In the genomic region with DNA sequence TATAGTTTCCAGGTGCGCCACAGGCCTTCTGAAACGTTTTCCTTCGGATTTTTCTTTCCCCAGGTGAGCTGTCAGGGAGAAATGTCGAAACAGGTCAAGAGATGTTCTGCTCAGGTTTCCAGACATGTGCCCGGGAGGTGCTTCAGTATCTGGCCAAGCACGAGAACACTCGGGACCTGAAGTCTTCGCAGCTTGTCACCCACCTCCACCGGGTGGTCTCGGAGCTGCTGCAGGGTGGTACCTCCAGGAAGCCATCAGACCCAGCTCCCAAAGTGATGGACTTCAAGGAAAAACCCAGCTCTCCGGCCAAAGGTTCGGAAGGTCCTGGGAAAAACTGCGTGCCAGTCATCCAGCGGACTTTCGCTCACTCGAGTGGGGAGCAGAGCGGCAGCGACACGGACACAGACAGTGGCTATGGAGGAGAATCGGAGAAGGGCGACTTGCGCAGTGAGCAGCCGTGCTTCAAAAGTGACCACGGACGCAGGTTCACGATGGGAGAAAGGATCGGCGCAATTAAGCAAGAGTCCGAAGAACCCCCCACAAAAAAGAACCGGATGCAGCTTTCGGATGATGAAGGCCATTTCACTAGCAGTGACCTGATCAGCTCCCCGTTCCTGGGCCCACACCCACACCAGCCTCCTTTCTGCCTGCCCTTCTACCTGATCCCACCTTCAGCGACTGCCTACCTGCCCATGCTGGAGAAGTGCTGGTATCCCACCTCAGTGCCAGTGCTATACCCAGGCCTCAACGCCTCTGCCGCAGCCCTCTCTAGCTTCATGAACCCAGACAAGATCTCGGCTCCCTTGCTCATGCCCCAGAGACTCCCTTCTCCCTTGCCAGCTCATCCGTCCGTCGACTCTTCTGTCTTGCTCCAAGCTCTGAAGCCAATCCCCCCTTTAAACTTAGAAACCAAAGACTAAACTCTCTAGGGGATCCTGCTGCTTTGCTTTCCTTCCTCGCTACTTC, we compare ENCODE assay signal across 1 cellular context.
TF ChIP-seq lines count a peak whose summit lies in the region.

No MANE protein-coding gene starts in this region.

TF ChIP-seq in HEK293, 187 proteins besides CTCF, POLR2A, EP300 and RAD21 (continued from another document):
- TF ChIP-seq, protein P1, sequence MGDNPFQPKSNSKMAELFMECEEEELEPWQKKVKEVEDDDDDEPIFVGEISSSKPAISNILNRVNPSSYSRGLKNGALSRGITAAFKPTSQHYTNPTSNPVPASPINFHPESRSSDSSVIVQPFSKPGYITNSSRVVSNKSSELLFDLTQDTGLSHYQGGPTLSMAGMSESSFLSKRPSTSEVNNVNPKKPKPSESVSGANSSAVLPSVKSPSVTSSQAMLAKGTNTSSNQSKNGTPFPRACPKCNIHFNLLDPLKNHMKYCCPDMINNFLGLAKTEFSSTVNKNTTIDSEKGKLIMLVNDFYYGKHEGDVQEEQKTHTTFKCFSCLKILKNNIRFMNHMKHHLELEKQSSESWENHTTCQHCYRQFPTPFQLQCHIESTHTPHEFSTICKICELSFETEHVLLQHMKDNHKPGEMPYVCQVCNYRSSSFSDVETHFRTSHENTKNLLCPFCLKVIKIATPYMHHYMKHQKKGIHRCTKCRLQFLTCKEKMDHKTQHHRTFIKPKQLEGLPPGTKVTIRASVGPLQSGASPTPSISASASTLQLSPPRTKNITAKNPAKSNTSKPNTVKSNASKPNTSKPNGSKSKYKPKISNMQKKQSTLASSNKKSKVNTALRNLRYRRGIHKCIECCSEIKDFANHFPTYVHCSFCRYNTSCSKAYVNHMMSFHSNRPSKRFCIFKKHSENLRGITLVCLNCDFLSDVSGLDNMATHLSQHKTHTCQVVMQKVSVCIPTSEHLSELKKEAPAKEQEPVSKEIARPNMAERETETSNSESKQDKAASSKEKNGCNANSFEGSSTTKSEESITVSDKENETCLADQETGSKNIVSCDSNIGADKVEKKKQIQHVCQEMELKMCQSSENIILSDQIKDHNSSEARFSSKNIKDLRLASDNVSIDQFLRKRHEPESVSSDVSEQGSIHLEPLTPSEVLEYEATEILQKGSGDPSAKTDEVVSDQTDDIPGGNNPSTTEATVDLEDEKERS (tag by site-specific recombination; IDR thresholded peaks at IDR 0.05), result no peak
- TF ChIP-seq, protein P2, sequence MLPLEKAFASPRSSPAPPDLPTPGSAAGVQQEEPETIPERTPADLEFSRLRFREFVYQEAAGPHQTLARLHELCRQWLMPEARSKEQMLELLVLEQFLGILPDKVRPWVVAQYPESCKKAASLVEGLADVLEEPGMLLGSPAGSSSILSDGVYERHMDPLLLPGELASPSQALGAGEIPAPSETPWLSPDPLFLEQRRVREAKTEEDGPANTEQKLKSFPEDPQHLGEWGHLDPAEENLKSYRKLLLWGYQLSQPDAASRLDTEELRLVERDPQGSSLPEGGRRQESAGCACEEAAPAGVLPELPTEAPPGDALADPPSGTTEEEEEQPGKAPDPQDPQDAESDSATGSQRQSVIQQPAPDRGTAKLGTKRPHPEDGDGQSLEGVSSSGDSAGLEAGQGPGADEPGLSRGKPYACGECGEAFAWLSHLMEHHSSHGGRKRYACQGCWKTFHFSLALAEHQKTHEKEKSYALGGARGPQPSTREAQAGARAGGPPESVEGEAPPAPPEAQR (tag by site-specific recombination; IDR thresholded peaks at IDR 0.05), result no peak
- TF ChIP-seq, protein P3, sequence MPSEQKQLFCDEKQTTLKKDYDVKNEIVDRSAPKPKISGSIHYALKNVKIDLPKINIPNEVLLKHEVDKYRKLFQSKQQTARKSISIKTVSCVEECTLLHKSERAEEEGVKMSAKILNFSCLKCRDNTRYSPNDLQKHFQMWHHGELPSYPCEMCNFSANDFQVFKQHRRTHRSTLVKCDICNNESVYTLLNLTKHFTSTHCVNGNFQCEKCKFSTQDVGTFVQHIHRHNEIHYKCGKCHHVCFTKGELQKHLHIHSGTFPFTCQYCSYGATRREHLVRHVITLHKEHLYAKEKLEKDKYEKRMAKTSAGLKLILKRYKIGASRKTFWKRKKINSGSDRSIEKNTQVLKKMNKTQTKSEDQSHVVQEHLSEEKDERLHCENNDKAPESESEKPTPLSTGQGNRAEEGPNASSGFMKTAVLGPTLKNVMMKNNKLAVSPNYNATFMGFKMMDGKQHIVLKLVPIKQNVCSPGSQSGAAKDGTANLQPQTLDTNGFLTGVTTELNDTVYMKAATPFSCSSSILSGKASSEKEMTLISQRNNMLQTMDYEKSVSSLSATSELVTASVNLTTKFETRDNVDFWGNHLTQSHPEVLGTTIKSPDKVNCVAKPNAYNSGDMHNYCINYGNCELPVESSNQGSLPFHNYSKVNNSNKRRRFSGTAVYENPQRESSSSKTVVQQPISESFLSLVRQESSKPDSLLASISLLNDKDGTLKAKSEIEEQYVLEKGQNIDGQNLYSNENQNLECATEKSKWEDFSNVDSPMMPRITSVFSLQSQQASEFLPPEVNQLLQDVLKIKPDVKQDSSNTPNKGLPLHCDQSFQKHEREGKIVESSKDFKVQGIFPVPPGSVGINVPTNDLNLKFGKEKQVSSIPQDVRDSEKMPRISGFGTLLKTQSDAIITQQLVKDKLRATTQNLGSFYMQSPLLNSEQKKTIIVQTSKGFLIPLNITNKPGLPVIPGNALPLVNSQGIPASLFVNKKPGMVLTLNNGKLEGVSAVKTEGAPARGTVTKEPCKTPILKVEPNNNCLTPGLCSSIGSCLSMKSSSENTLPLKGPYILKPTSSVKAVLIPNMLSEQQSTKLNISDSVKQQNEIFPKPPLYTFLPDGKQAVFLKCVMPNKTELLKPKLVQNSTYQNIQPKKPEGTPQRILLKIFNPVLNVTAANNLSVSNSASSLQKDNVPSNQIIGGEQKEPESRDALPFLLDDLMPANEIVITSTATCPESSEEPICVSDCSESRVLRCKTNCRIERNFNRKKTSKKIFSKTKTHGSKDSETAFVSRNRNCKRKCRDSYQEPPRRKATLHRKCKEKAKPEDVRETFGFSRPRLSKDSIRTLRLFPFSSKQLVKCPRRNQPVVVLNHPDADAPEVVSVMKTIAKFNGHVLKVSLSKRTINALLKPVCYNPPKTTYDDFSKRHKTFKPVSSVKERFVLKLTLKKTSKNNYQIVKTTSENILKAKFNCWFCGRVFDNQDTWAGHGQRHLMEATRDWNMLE (tag by site-specific recombination; conservative IDR thresholded peaks at IDR 0.05; ENCODE audit: low read depth), result no peak
- TF ChIP-seq ZNF341 (tag by site-specific recombination; IDR thresholded peaks at IDR 0.05; ENCODE audit: low read depth) (no peak), ZNF701 (tag by site-specific recombination; IDR thresholded peaks at IDR 0.05) (no peak), RBAK (tag by site-specific recombination; IDR thresholded peaks at IDR 0.05) (no peak)
- TF ChIP-seq, protein P4, sequence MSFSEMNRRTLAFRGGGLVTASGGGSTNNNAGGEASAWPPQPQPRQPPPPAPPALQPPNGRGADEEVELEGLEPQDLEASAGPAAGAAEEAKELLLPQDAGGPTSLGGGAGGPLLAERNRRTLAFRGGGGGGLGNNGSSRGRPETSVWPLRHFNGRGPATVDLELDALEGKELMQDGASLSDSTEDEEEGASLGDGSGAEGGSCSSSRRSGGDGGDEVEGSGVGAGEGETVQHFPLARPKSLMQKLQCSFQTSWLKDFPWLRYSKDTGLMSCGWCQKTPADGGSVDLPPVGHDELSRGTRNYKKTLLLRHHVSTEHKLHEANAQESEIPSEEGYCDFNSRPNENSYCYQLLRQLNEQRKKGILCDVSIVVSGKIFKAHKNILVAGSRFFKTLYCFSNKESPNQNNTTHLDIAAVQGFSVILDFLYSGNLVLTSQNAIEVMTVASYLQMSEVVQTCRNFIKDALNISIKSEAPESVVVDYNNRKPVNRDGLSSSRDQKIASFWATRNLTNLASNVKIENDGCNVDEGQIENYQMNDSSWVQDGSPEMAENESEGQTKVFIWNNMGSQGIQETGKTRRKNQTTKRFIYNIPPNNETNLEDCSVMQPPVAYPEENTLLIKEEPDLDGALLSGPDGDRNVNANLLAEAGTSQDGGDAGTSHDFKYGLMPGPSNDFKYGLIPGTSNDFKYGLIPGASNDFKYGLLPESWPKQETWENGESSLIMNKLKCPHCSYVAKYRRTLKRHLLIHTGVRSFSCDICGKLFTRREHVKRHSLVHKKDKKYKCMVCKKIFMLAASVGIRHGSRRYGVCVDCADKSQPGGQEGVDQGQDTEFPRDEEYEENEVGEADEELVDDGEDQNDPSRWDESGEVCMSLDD (tag by site-specific recombination; IDR thresholded peaks at IDR 0.05), result no peak
- TF ChIP-seq, protein P5, sequence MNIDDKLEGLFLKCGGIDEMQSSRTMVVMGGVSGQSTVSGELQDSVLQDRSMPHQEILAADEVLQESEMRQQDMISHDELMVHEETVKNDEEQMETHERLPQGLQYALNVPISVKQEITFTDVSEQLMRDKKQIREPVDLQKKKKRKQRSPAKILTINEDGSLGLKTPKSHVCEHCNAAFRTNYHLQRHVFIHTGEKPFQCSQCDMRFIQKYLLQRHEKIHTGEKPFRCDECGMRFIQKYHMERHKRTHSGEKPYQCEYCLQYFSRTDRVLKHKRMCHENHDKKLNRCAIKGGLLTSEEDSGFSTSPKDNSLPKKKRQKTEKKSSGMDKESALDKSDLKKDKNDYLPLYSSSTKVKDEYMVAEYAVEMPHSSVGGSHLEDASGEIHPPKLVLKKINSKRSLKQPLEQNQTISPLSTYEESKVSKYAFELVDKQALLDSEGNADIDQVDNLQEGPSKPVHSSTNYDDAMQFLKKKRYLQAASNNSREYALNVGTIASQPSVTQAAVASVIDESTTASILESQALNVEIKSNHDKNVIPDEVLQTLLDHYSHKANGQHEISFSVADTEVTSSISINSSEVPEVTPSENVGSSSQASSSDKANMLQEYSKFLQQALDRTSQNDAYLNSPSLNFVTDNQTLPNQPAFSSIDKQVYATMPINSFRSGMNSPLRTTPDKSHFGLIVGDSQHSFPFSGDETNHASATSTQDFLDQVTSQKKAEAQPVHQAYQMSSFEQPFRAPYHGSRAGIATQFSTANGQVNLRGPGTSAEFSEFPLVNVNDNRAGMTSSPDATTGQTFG (tag by site-specific recombination; IDR thresholded peaks at IDR 0.05; ENCODE audit: borderline replicate concordance), result no peak
- TF ChIP-seq, protein P6, sequence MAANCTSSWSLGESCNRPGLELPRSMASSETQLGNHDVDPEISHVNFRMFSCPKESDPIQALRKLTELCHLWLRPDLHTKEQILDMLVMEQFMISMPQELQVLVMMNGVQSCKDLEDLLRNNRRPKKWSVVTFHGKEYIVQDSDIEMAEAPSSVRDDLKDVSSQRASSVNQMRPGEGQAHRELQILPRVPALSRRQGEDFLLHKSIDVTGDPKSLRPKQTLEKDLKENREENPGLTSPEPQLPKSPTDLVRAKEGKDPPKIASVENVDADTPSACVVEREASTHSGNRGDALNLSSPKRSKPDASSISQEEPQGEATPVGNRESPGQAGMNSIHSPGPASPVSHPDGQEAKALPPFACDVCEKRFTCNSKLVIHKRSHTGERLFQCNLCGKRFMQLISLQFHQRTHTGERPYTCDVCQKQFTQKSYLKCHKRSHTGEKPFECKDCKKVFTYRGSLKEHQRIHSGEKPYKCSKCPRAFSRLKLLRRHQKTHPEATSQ (tag by site-specific recombination; IDR thresholded peaks at IDR 0.05), result no peak
- TF ChIP-seq, protein P7, sequence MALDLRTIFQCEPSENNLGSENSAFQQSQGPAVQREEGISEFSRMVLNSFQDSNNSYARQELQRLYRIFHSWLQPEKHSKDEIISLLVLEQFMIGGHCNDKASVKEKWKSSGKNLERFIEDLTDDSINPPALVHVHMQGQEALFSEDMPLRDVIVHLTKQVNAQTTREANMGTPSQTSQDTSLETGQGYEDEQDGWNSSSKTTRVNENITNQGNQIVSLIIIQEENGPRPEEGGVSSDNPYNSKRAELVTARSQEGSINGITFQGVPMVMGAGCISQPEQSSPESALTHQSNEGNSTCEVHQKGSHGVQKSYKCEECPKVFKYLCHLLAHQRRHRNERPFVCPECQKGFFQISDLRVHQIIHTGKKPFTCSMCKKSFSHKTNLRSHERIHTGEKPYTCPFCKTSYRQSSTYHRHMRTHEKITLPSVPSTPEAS (tag by site-specific recombination; IDR thresholded peaks at IDR 0.05), result no peak
